8 cellular contexts compared by ENCODE assay signal in genomic region chr17:2053380-2054261, GRCh38. TPM values are rescaled to one million over a fixed set of nuclear protein-coding genes. Genes with fewer than 3 reads are reported as not detected.
A peak's percentile ranks its signal among the peaks of the same experiment; 100 is the strongest.
DNase-seq lines count a peak whose midpoint lies in the region; ATAC-seq, FAIRE-seq and TF ChIP-seq lines count a peak whose summit lies in the region.

No MANE protein-coding gene starts in this region.

- H2AFZ ChIP-seq in Karpas-422 (ENCODE audit: low read length): peak overlapping the region; percentile 54

- WGBS in small intestine, 3 donors: 4 to 6% (median 6%) methylated on average over 58 to 84 of the region's 84 CpGs

- peak overlapping the region; percentile 85 for H3K4me3 ChIP-seq in Karpas-422 (ENCODE audit: low read length)
- peak overlapping the region; percentile 62 for H3K4me3 ChIP-seq in astrocyte of the cerebellum (ENCODE audit: low read depth, low read length)
- H3K4me3 ChIP-seq in iPS-15b (ENCODE audit: low read depth, low read length): peak overlapping the region; percentile 46
- peak overlapping the region; percentile 30 to 35 for H3K4me3 ChIP-seq in small intestine (ENCODE audit: low read depth in 1 of 2, low read length in 2 of 2)

- TF ChIP-seq CTCF in astrocyte of the cerebellum (IDR thresholded peaks at IDR 0.05; ENCODE audit: low read depth, low read length, missing control alignments): peak; percentile 60

- peak; percentile 43 for DNase-seq in Caki2 (ENCODE audit: low read depth)
- DNase-seq in Karpas-422: peak; percentile 92
- DNase-seq in T-helper 22 cell (ENCODE audit: low read depth): peak; percentile 69
- no peak for DNase-seq in astrocyte of the cerebellum (ENCODE audit: low read depth)
- no peak for DNase-seq in small intestine
- no peak for DNase-seq in pons (ENCODE audit: low spot score)

- peaks cover 10% of the 10 kb centered on the region; the same call in 1 of the 2 replicates for H4K20me1 ChIP-seq in Karpas-422 (ENCODE audit: insufficient read depth, low read depth, low read length)

- H3K36me3 ChIP-seq in Karpas-422 (ENCODE audit: insufficient read depth, low read length): no peaks in the 10 kb centered on the region
- no peaks in the 10 kb centered on the region for H3K36me3 ChIP-seq in iPS-15b (ENCODE audit: control insufficient read depth, insufficient read depth, low read length)
- no peaks in the 10 kb centered on the region for H3K36me3 ChIP-seq in small intestine (ENCODE audit: control insufficient read depth in 2 of 2, insufficient read depth in 2 of 2, low read length in 2 of 2)

- no peaks in the 10 kb centered on the region for H3K27me3 ChIP-seq in Karpas-422 (ENCODE audit: low read length)
- peaks cover 59% of the 10 kb centered on the region for H3K27me3 ChIP-seq in iPS-15b (ENCODE audit: control insufficient read depth, insufficient read depth, low read length)
- peaks cover 2 to 10% of the 10 kb centered on the region in 2 donors for H3K27me3 ChIP-seq in small intestine (ENCODE audit: control insufficient read depth in 2 of 2, insufficient read depth in 2 of 2, low read length in 2 of 2)

- H3K4me2 ChIP-seq in Karpas-422 (ENCODE audit: low read depth, low read length, poor library complexity, severe bottlenecking): peak overlapping the region; percentile 98

- no peaks in the 10 kb centered on the region for H3K79me2 ChIP-seq in Karpas-422 (ENCODE audit: low read length)

- ATAC-seq in HG02852 (IDR thresholded peaks at IDR 0.05; ENCODE audit: unreplicated experiment): no peak

- H3K9me3 ChIP-seq in Karpas-422 (ENCODE audit: low read length) (no peaks in the 10 kb centered on the region), iPS-15b (ENCODE audit: control insufficient read depth, insufficient read depth, low read length) (no peaks in the 10 kb centered on the region), small intestine (ENCODE audit: control insufficient read depth, low read depth) (no peaks in the 10 kb centered on the region)

- in situ Hi-C loops in Caki2 (cut with HindIII; ENCODE audit: low pct_unique_long_range_greater_than_20kb, low sequenced_read_pairs): no loop called here
- in situ Hi-C loops in astrocyte of the cerebellum (cut with HindIII; ENCODE audit: low sequenced_read_pairs): no loop called here

- no peak overlapping the region for H3K27ac ChIP-seq in Karpas-422 (ENCODE audit: low read length)
- H3K27ac ChIP-seq in small intestine (ENCODE audit: low read depth in 1 of 2, low read length in 1 of 2): peak overlapping the region; percentile 45 to 84

- peaks cover 56% of the 10 kb centered on the region for H3K4me1 ChIP-seq in Karpas-422 (ENCODE audit: low read length)
- H3K4me1 ChIP-seq in iPS-15b (ENCODE audit: control insufficient read depth, insufficient read depth, low read length): no peaks in the 10 kb centered on the region
- H3K4me1 ChIP-seq in small intestine (ENCODE audit: control insufficient read depth in 2 of 2, insufficient read depth in 1 of 2, low read depth in 1 of 2, low read length in 1 of 2): peaks cover 0 to 15% of the 10 kb centered on the region in 2 donors

- no peak for FAIRE-seq in small intestine (lab: Jason Lieb, UNC)

- H3K9me2 ChIP-seq in Karpas-422 (replicated peaks; ENCODE audit: insufficient read depth, low read length): no peaks in the 10 kb centered on the region

- H3K9ac ChIP-seq in Karpas-422 (ENCODE audit: low read length) (peak overlapping the region; percentile 66), iPS-15b (ENCODE audit: low read depth, low read length) (no peak overlapping the region)

RNA-seq across cellular contexts. Expression of gene HIC1, which starts 1.3 kb away (rescaled TPM):
- not detected in 2 replicates for total RNA-seq in Caki2 (2014; rRNA removed; shearing (Covaris generic); ENCODE audit: low replicate concordance)
- total RNA-seq in Karpas-422 (2014; rRNA removed; shearing (Covaris generic); ENCODE audit: low replicate concordance): 3.2 and 13.9 TPM in 2 replicates
- 1 to 10 TPM in 2 of 3 donors, under 1 TPM in 1; 0.89 to 6.9 (median 6.2) TPM for polyA plus RNA-seq in small intestine

RNA-seq across cellular contexts. Expression of gene OVCA2, which starts 11.8 kb away (rescaled TPM):
- total RNA-seq in Caki2 (2014; rRNA removed; shearing (Covaris generic); ENCODE audit: low replicate concordance): 39.9 and 53.1 TPM in 2 replicates
- 49.1 and 50.2 TPM in 2 replicates for total RNA-seq in Karpas-422 (2014; rRNA removed; shearing (Covaris generic); ENCODE audit: low replicate concordance)
- 10 to 100 TPM; 65.9 to 90.5 (median 80.1) TPM for polyA plus RNA-seq in small intestine

RNA-seq across cellular contexts. Expression of gene DPH1, which starts 23.7 kb away (rescaled TPM):
- total RNA-seq in Caki2 (2014; rRNA removed; shearing (Covaris generic); ENCODE audit: low replicate concordance): 11.1 and 20.5 TPM in 2 replicates
- 37.5 and 41.9 TPM in 2 replicates for total RNA-seq in Karpas-422 (2014; rRNA removed; shearing (Covaris generic); ENCODE audit: low replicate concordance)
- polyA plus RNA-seq in small intestine: 10 to 100 TPM; 11.6 to 19.2 (median 12.5) TPM

RNA-seq across cellular contexts. Expression of gene RTN4RL1, which starts 28.5 kb away (rescaled TPM):
- total RNA-seq in Caki2 (2014; rRNA removed; shearing (Covaris generic); ENCODE audit: low replicate concordance): 8.1 and 12.2 TPM in 2 replicates
- 0.11 and 0.30 TPM in 2 replicates for total RNA-seq in Karpas-422 (2014; rRNA removed; shearing (Covaris generic); ENCODE audit: low replicate concordance)
- polyA plus RNA-seq in small intestine: 1 to 10 TPM in 1 of 3 donors, not detected in 2; 1.0 TPM

Comparison
In these comparisons a context has a peak if more than half of its experiments do, and no peak if none do; other contexts are left out.
1. DNase-seq: peak in Caki2 (single experiment), Karpas-422 (single experiment) and T-helper 22 cell (single experiment); none in astrocyte of the cerebellum (single experiment), small intestine (single experiment) and pons (single experiment).
2. H3K4me3 ChIP-seq: peak in every context shown above with its lines; median percentile 85 in Karpas-422; 62 in astrocyte of the cerebellum; 46 in iPS-15b; 32 in small intestine.